Comparison of ENCODE assay signal across 1 cellular context in genomic region chr12:49296836-49297694, GRCh38.
TF ChIP-seq lines count a peak whose summit lies in the region.

No MANE protein-coding gene starts in this region.

TF ChIP-seq in HepG2, 621 proteins besides CTCF, POLR2A, EP300 and RAD21 (continued from another document):
- TF ChIP-seq MTA1 (CRISPR knock-in tag; IDR thresholded peaks at IDR 0.05; ENCODE audit: borderline replicate concordance) (no peak), CREM (IDR thresholded peaks at IDR 0.05) (no peak), CREM (CRISPR knock-in tag; IDR thresholded peaks at IDR 0.05) (no peak), ZNF121 (CRISPR knock-in tag; IDR thresholded peaks at IDR 0.05) (no peak), PPARG (CRISPR knock-in tag; conservative IDR thresholded peaks at IDR 0.05) (no peak), KDM4B (CRISPR knock-in tag; IDR thresholded peaks at IDR 0.05) (no peak), SMAD1 (CRISPR knock-in tag; IDR thresholded peaks at IDR 0.05; ENCODE audit: borderline replicate concordance, low read depth) (no peak), SRSF1 (optimal IDR thresholded peaks at IDR 0.05; ENCODE audit: low read depth, low read length) (no peak), KDM3A (CRISPR knock-in tag; IDR thresholded peaks at IDR 0.05; ENCODE audit: low read depth) (no peak), CC2D1A (CRISPR knock-in tag; IDR thresholded peaks at IDR 0.05) (no peak), ZNF788 (CRISPR knock-in tag; IDR thresholded peaks at IDR 0.05; ENCODE audit: borderline replicate concordance) (no peak), ZFP91 (CRISPR knock-in tag; IDR thresholded peaks at IDR 0.05; ENCODE audit: borderline replicate concordance) (peak; percentile 19; the same call in 1 of the 2 replicates), ZNF777 (CRISPR knock-in tag; IDR thresholded peaks at IDR 0.05) (peak; percentile 38; the same call in 1 of the 2 replicates), ZNF451 (CRISPR knock-in tag; IDR thresholded peaks at IDR 0.05) (no peak), ZNF639 (CRISPR knock-in tag; conservative IDR thresholded peaks at IDR 0.05) (no peak), SNAPC5 (CRISPR knock-in tag; IDR thresholded peaks at IDR 0.05; ENCODE audit: borderline replicate concordance) (no peak), RFXANK (CRISPR knock-in tag; IDR thresholded peaks at IDR 0.05) (no peak), ZNF619 (CRISPR knock-in tag; IDR thresholded peaks at IDR 0.05) (no peak), CREBL2 (CRISPR knock-in tag; IDR thresholded peaks at IDR 0.05; ENCODE audit: borderline replicate concordance) (no peak), TAF1 (CRISPR knock-in tag; IDR thresholded peaks at IDR 0.05) (no peak), ZNF503 (CRISPR knock-in tag; IDR thresholded peaks at IDR 0.05) (no peak), RCOR2 (CRISPR knock-in tag; IDR thresholded peaks at IDR 0.05) (no peak), ZNF460 (CRISPR knock-in tag; IDR thresholded peaks at IDR 0.05; ENCODE audit: borderline replicate concordance) (no peak), ZNF318 (CRISPR knock-in tag; IDR thresholded peaks at IDR 0.05) (no peak), ZNF75D (CRISPR knock-in tag; IDR thresholded peaks at IDR 0.05; ENCODE audit: borderline replicate concordance) (no peak), PHF20 (CRISPR knock-in tag; IDR thresholded peaks at IDR 0.05) (no peak), SRY (CRISPR knock-in tag; IDR thresholded peaks at IDR 0.05) (no peak), DMAP1 (CRISPR knock-in tag; IDR thresholded peaks at IDR 0.05) (0 out of 2 replicates have a peak, but pooled peaks have one; percentile 23), NR3C1 (CRISPR knock-in tag; IDR thresholded peaks at IDR 0.05) (no peak), ZFYVE20 (CRISPR knock-in tag; IDR thresholded peaks at IDR 0.05; ENCODE audit: borderline replicate concordance, low read depth) (0 out of 2 replicates have a peak, but pooled peaks have one; percentile 41), ZNF563 (CRISPR knock-in tag; IDR thresholded peaks at IDR 0.05) (peak; percentile 54; the same call in 1 of the 2 replicates)
TF ChIP-seq in HepG2: peak in this region for 26.
